ENCODE assay signal across 23 cellular contexts in genomic region chr13:30934803-30935202, GRCh38. TPM values are rescaled to one million over a fixed set of nuclear protein-coding genes. Genes with fewer than 3 reads are reported as not detected.
"Had no signal": no experiment of that assay in that cellular context is flagged by ENCODE, and none has a peak within 500 bp of the region (broad histone marks: within the 10 kb centered on the region; RNA-seq: fewer than 3 reads in every experiment).

No MANE protein-coding gene starts in this region.

- H3K27ac ChIP-seq: HL-60, KMS-11, SJSA1, SK-N-MC had no signal

- H3K9ac ChIP-seq: KMS-11 had no signal

- ATAC-seq: K562 had no signal

- H3K4me1 ChIP-seq: SJSA1 had no signal

- H3K9me3 ChIP-seq: SJSA1 had no signal

- DNase-seq: Kasumi-1, MM.1S, NCI-H1048, NCI-H1105, NCI-H1417, NCI-H1436 treated with DMSO at 0.1 percent for 48 hours, NCI-H1694, NCI-H187 treated with DMSO at 0.1 percent for 48 hours, NCI-H2029 treated with DMSO at 0.1 percent for 48 hours, NCI-H2171 treated with DMSO at 0.1 percent for 48 hours, NCI-H345, NCI-H446 treated with DMSO at 0.1 percent for 48 hours, NCI-H510A treated with DMSO at 0.1 percent for 48 hours, NCI-H748 treated with DMSO at 0.1 percent for 48 hours, Right ventricle myocardium superior, SIG-M5 had no signal

- H3K27me3 ChIP-seq: SJSA1 had no signal

- H3K4me1 Mint-ChIP-seq: IgD-negative memory B cell had no signal

- H3K36me3 ChIP-seq: SJSA1 had no signal

- H3K4me3 ChIP-seq: K562, SJSA1, SK-N-MC had no signal

- H3K27ac Mint-ChIP-seq: IgD-negative memory B cell had no signal

- H3K4me3 Mint-ChIP-seq: IgD-negative memory B cell had no signal

- H3K36me3 Mint-ChIP-seq: IgD-negative memory B cell had no signal

- H3K4me2 ChIP-seq: KMS-11 had no signal

RNA-seq across cellular contexts. Expression of gene TEX26, which starts 2.3 kb away (rescaled TPM):
- total RNA-seq: K562, M059J, Right ventricle myocardium superior, SJSA1 had no signal
- polyA plus RNA-seq: IgD-negative memory B cell, K562 had no signal

RNA-seq across cellular contexts. Expression of gene MEDAG, which starts 28.7 kb away (rescaled TPM):
- total RNA-seq: K562, SJSA1 had no signal
- polyA plus RNA-seq: IgD-negative memory B cell, K562 had no signal
